ENCODE assay signal across 2 cellular contexts in the genomic region with DNA sequence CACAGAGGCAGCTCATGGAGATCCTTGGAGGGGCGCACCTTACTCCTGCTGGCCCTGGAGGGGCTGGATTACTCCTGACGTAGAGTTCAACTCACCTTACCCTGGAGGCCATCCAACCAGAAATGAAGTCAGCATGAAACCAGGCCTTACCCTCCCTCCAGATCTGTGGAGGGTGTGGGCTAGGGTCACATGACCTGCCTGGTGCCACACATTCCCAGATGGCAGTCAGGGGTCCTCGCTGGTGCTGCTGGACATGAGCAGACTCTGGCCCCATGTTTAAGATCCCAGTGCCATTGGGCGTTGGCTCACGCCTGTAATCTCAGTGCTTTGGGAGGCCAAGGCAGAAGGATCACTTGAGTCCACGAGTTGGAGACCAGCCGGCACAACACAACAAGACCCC.
TF ChIP-seq lines count a peak whose summit lies in the region.

No MANE protein-coding gene starts in this region.

TF ChIP-seq in Ishikawa, 13 proteins besides CTCF, POLR2A, EP300 and RAD21:
- no peak for TF ChIP-seq TCF12 (IDR thresholded peaks at IDR 0.05; ENCODE audit: low read depth)
- TF ChIP-seq, protein P1, sequence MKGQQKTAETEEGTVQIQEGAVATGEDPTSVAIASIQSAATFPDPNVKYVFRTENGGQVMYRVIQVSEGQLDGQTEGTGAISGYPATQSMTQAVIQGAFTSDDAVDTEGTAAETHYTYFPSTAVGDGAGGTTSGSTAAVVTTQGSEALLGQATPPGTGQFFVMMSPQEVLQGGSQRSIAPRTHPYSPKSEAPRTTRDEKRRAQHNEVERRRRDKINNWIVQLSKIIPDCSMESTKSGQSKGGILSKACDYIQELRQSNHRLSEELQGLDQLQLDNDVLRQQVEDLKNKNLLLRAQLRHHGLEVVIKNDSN (IDR thresholded peaks at IDR 0.05): peak; percentile 75

TF ChIP-seq in GM12878, 131 proteins besides CTCF, POLR2A, EP300 and RAD21:
- TF ChIP-seq, protein P2, sequence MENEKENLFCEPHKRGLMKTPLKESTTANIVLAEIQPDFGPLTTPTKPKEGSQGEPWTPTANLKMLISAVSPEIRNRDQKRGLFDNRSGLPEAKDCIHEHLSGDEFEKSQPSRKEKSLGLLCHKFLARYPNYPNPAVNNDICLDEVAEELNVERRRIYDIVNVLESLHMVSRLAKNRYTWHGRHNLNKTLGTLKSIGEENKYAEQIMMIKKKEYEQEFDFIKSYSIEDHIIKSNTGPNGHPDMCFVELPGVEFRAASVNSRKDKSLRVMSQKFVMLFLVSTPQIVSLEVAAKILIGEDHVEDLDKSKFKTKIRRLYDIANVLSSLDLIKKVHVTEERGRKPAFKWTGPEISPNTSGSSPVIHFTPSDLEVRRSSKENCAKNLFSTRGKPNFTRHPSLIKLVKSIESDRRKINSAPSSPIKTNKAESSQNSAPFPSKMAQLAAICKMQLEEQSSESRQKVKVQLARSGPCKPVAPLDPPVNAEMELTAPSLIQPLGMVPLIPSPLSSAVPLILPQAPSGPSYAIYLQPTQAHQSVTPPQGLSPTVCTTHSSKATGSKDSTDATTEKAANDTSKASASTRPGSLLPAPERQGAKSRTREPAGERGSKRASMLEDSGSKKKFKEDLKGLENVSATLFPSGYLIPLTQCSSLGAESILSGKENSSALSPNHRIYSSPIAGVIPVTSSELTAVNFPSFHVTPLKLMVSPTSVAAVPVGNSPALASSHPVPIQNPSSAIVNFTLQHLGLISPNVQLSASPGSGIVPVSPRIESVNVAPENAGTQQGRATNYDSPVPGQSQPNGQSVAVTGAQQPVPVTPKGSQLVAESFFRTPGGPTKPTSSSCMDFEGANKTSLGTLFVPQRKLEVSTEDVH (IDR thresholded peaks at IDR 0.05; ENCODE audit: low read depth, partially characterized antibody): no peak
- TF ChIP-seq RB1 (IDR thresholded peaks at IDR 0.05; ENCODE audit: borderline replicate concordance) (no peak), NFIC (IDR thresholded peaks at IDR 0.05; ENCODE audit: low read depth, low read length) (no peak), BCL11A (IDR thresholded peaks at IDR 0.05; ENCODE audit: low read depth, low read length) (no peak), ZNF384 (IDR thresholded peaks at IDR 0.05; ENCODE audit: borderline replicate concordance, low read depth, low read length) (no peak)
- TF ChIP-seq, protein P1 (IDR thresholded peaks at IDR 0.05; ENCODE audit: borderline replicate concordance, extremely low read length, insufficient read depth, low read depth, low read length): peak; percentile 35
